ENCODE assay signal across 2 cellular contexts in genomic region chr3:128408693-128409620, GRCh38.
TF ChIP-seq lines count a peak whose summit lies in the region.

No MANE protein-coding gene starts in this region.

TF ChIP-seq in HepG2, 621 proteins besides CTCF, POLR2A, EP300 and RAD21:
- no peak for TF ChIP-seq KDM6A (CRISPR knock-in tag; IDR thresholded peaks at IDR 0.05; ENCODE audit: low read depth)
- TF ChIP-seq ZFP82 (CRISPR knock-in tag; IDR thresholded peaks at IDR 0.05; ENCODE audit: borderline replicate concordance) = no peak

TF ChIP-seq in SK-N-SH, 30 proteins besides CTCF, POLR2A, EP300 and RAD21:
- no peak; the same call in 1 of the 2 replicates for TF ChIP-seq POLR2AphosphoS5 (IDR thresholded peaks at IDR 0.05; ENCODE audit: low read depth, low read length)
- no peak for TF ChIP-seq USF1 (IDR thresholded peaks at IDR 0.05; ENCODE audit: borderline replicate concordance, low read depth)
- TF ChIP-seq, protein P1, sequence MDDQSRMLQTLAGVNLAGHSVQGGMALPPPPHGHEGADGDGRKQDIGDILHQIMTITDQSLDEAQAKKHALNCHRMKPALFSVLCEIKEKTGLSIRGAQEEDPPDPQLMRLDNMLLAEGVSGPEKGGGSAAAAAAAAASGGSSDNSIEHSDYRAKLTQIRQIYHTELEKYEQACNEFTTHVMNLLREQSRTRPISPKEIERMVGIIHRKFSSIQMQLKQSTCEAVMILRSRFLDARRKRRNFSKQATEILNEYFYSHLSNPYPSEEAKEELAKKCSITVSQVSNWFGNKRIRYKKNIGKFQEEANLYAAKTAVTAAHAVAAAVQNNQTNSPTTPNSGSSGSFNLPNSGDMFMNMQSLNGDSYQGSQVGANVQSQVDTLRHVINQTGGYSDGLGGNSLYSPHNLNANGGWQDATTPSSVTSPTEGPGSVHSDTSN (IDR thresholded peaks at IDR 0.05) = no peak
- peak; percentile 95 for TF ChIP-seq FOXJ3 (CRISPR knock-in tag; IDR thresholded peaks at IDR 0.05)
- no peak for TF ChIP-seq NFIC (IDR thresholded peaks at IDR 0.05; ENCODE audit: borderline replicate concordance)
- TF ChIP-seq REST (IDR thresholded peaks at IDR 0.05; ENCODE audit: low read depth, low read length) = no peak
- no peak for TF ChIP-seq SIN3A (IDR thresholded peaks at IDR 0.05; ENCODE audit: borderline replicate concordance, low read depth, low read length)
- no peak for TF ChIP-seq CHD2 (IDR thresholded peaks at IDR 0.05; ENCODE audit: low read length, partially characterized antibody)
- no peak for TF ChIP-seq TEAD4 (IDR thresholded peaks at IDR 0.05; ENCODE audit: borderline replicate concordance, insufficient read depth)
- TF ChIP-seq ELF1 (IDR thresholded peaks at IDR 0.05) = no peak
- TF ChIP-seq IRF3 (IDR thresholded peaks at IDR 0.05; ENCODE audit: low read depth, low read length) = no peak
- TF ChIP-seq RXRA (IDR thresholded peaks at IDR 0.05; ENCODE audit: borderline replicate concordance, low read depth) = no peak
- no peak for TF ChIP-seq EZH2phosphoT487 (IDR thresholded peaks at IDR 0.05; ENCODE audit: borderline replicate concordance, low read depth)
- no peak for TF ChIP-seq FOSL2 (IDR thresholded peaks at IDR 0.05; ENCODE audit: borderline replicate concordance, low read depth)
- TF ChIP-seq SMC3 (IDR thresholded peaks at IDR 0.05; ENCODE audit: low read depth, low read length) = peak; percentile 45
- TF ChIP-seq, protein P2, sequence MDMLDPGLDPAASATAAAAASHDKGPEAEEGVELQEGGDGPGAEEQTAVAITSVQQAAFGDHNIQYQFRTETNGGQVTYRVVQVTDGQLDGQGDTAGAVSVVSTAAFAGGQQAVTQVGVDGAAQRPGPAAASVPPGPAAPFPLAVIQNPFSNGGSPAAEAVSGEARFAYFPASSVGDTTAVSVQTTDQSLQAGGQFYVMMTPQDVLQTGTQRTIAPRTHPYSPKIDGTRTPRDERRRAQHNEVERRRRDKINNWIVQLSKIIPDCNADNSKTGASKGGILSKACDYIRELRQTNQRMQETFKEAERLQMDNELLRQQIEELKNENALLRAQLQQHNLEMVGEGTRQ (IDR thresholded peaks at IDR 0.05; ENCODE audit: borderline replicate concordance, low read depth, low read length) = peak; percentile 26; the same call in 1 of the 2 replicates
- TF ChIP-seq MEF2A (IDR thresholded peaks at IDR 0.05; ENCODE audit: borderline replicate concordance, low read depth) = no peak
- no peak for TF ChIP-seq NRF1 (IDR thresholded peaks at IDR 0.05; ENCODE audit: low read depth, low read length)
- TF ChIP-seq YY1 (IDR thresholded peaks at IDR 0.05; ENCODE audit: low read depth) = no peak
- no peak for TF ChIP-seq MAX (IDR thresholded peaks at IDR 0.05; ENCODE audit: low read depth)
- TF ChIP-seq ZBTB33 (IDR thresholded peaks at IDR 0.05; ENCODE audit: borderline replicate concordance, low read depth) = no peak
- peak; percentile 15; the same call in 1 of the 2 replicates for TF ChIP-seq TCF12 (IDR thresholded peaks at IDR 0.05)
- TF ChIP-seq MXI1 (IDR thresholded peaks at IDR 0.05; ENCODE audit: low read depth, low read length) = peak; percentile 86; the same call in 1 of the 2 replicates
- no peak for TF ChIP-seq FOXM1 (IDR thresholded peaks at IDR 0.05; ENCODE audit: low read depth)
- TF ChIP-seq GABPA (IDR thresholded peaks at IDR 0.05; ENCODE audit: low read depth) = no peak
- TF ChIP-seq GATA2 (CRISPR knock-in tag; IDR thresholded peaks at IDR 0.05) = peak; percentile 93
- TF ChIP-seq RCOR1 (IDR thresholded peaks at IDR 0.05; ENCODE audit: low read length) = peak; percentile 76
- TF ChIP-seq JUND (IDR thresholded peaks at IDR 0.05) = no peak
- TF ChIP-seq RFX5 (IDR thresholded peaks at IDR 0.05; ENCODE audit: low read length) = no peak; the same call in 1 of the 2 replicates
- TF ChIP-seq TAF1 (IDR thresholded peaks at IDR 0.05; ENCODE audit: borderline replicate concordance, low read depth, low read length) = no peak
